18 cellular contexts compared by ENCODE assay signal in genomic region chr19:30446844-30447243, GRCh38.
"Had no signal": no experiment of that assay in that cellular context is flagged by ENCODE, and none has a peak within 500 bp of the region (broad histone marks: within the 10 kb centered on the region; RNA-seq: fewer than 3 reads in every experiment).

No MANE protein-coding gene starts in this region.

- H3K27ac ChIP-seq: left ventricle myocardium inferior, sigmoid colon, thoracic aorta, VCaP had no signal

- FAIRE-seq: bronchial epithelial cell, islet of Langerhans had no signal

- H3K4me3 ChIP-seq: left ventricle myocardium inferior, sigmoid colon, thoracic aorta had no signal

- H3K9me3 ChIP-seq: left ventricle myocardium inferior, sigmoid colon, thoracic aorta had no signal

- DNase-seq: activated CD4-positive, alpha-beta T cell treated with anti-CD3 and anti-CD28 coated beads for 1 hour; activated CD4-positive, alpha-beta T cell treated with anti-CD3 and anti-CD28 coated beads, Interleukin-2, amount 50 U/mL, for 4 hours; activated naive CD4-positive, alpha-beta T cell treated with anti-CD3 and anti-CD28 coated beads for 36 hours; activated naive CD8-positive, alpha-beta T cell treated with anti-CD3 and anti-CD28 coated beads, Interleukin-2, amount 50 U/mL, for 24 hours; aorta; endodermal cell; erythroblast; left ventricle myocardium inferior; sigmoid colon; stimulated activated CD4-positive, alpha-beta T cell treated with anti-CD3 and anti-CD28 coated beads, Interleukin-12 subunit alpha, Interleukin-12 subunit beta, amount 100 ng/mL, for 4 hours; stimulated activated CD4-positive, alpha-beta T cell treated with anti-CD3 and anti-CD28 coated beads, Interleukin-2, amount 100 ng/mL, for 24 hours had no signal

- ATAC-seq: activated naive CD8-positive, alpha-beta T cell treated with anti-CD3 and anti-CD28 coated beads, Interleukin-2, amount 50 U/mL, for 24 hours; activated T-helper 17 cell treated with anti-CD3 and anti-CD28 coated beads, Interleukin-2, amount 50 U/mL, for 72 hours; natural killer cell treated with Interleukin-12 subunit alpha and Interleukin-12 subunit beta and Interleukin-15 and Interleukin-18, amount 100 ng/mL, for 72 hours; stimulated activated effector memory CD8-positive, alpha-beta T cell treated with anti-CD3 and anti-CD28 coated beads, Interleukin-12 subunit alpha, Interleukin-12 subunit beta, amount 100 ng/mL, for 72 hours had no signal

- H3K36me3 ChIP-seq: left ventricle myocardium inferior, sigmoid colon, thoracic aorta had no signal

- H3K27me3 ChIP-seq: sigmoid colon had no signal
